In the genomic region with DNA sequence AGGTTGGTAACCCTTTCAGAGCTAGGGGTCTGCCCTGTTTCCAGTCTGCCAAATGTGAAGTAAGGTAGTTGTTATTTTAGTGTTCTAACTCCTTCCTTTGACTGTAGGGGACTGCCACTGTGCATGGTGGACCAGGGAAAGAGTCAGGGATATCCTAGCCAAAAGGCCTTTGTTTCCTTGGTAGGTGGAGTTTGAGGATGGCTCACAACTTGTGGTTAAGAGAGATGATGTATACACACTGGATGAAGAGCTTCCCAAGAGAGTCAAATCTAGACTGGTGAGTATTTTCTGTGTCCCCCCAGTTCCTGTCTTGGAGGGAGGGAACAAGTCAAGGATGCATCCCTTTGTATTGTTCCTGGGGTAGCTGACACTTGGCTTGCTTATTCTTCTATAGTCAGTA, we compare ENCODE assay signal across 24 cellular contexts.
"Had no signal": no experiment of that assay in that cellular context is flagged by ENCODE, and none has a peak within 500 bp of the region (broad histone marks: within the 10 kb centered on the region; RNA-seq: fewer than 3 reads in every experiment).

No MANE protein-coding gene starts in this region.

- H3K4me1 ChIP-seq: parathyroid adenoma had no signal

- H3K9me3 Mint-ChIP-seq: effector memory CD8-positive, alpha-beta T cell; T-helper 2 cell treated with Interferon-gamma antibody and Interleukin-4, amounts not matched to agents 5 μg/mL and 100 μg/mL, for 36 hours; type B pancreatic cell; WTC11 had no signal

- H3K9ac ChIP-seq: parathyroid adenoma had no signal

- H3K4me2 ChIP-seq: smooth muscle cell had no signal

- H3K4me3 ChIP-seq: adrenal gland, cardiac muscle cell, lower lobe of right lung, right lobe of liver, smooth muscle cell, testis had no signal

- H3K27ac Mint-ChIP-seq: effector memory CD8-positive, alpha-beta T cell; T-helper 2 cell treated with Interferon-gamma antibody and Interleukin-4, amounts not matched to agents 5 μg/mL and 100 μg/mL, for 36 hours; type B pancreatic cell; WTC11 had no signal

- ATAC-seq: effector memory CD8-positive, alpha-beta T cell; lower lobe of right lung; right lobe of liver; WTC11 had no signal

- DNase-seq: activated CD4-positive, alpha-beta T cell treated with anti-CD3 and anti-CD28 coated beads for 48 hours; activated CD8-positive, alpha-beta memory T cell treated with anti-CD3 and anti-CD28 coated beads for 24 hours; activated CD8-positive, alpha-beta memory T cell treated with anti-CD3 and anti-CD28 coated beads, Interleukin-2, amount 50 U/mL, for 48 hours; activated effector memory CD4-positive, alpha-beta T cell treated with Interleukin-2 at 50 U/mL for 16 hours; activated naive CD4-positive, alpha-beta T cell treated with anti-CD3 and anti-CD28 coated beads, Interleukin-2, amount 50 U/mL, for 16 hours; activated T-cell treated with anti-CD3 and anti-CD28 coated beads, Interleukin-2, amount 50 U/mL, for 48 hours; adrenal gland; effector memory CD8-positive, alpha-beta T cell; foreskin melanocyte; glutamatergic neuron; hypothalamus; lower lobe of right lung; midbrain; right lobe of liver; stimulated activated CD4-positive, alpha-beta T cell treated with anti-CD3 and anti-CD28 coated beads, Interleukin-4, amount 100 ng/mL, for 1 hour; testis had no signal

- H3K4me3 Mint-ChIP-seq: effector memory CD8-positive, alpha-beta T cell; T-helper 2 cell treated with Interferon-gamma antibody and Interleukin-4, amounts not matched to agents 5 μg/mL and 100 μg/mL, for 36 hours; type B pancreatic cell; WTC11 had no signal

- H3K27ac ChIP-seq: adrenal gland, cardiac muscle cell, epithelial cell of prostate, lower lobe of right lung, neutrophil, parathyroid adenoma, right lobe of liver, testis had no signal

- H2AFZ ChIP-seq: parathyroid adenoma had no signal

- H3K27me3 Mint-ChIP-seq: effector memory CD8-positive, alpha-beta T cell; type B pancreatic cell had no signal

- H3K27me3 ChIP-seq: adrenal gland, cardiac muscle cell, neutrophil, right lobe of liver, testis had no signal

- H3K9me3 ChIP-seq: adrenal gland, lower lobe of right lung, neutrophil, right lobe of liver, testis had no signal
